ENCODE assay signal across 9 cellular contexts in the genomic region with DNA sequence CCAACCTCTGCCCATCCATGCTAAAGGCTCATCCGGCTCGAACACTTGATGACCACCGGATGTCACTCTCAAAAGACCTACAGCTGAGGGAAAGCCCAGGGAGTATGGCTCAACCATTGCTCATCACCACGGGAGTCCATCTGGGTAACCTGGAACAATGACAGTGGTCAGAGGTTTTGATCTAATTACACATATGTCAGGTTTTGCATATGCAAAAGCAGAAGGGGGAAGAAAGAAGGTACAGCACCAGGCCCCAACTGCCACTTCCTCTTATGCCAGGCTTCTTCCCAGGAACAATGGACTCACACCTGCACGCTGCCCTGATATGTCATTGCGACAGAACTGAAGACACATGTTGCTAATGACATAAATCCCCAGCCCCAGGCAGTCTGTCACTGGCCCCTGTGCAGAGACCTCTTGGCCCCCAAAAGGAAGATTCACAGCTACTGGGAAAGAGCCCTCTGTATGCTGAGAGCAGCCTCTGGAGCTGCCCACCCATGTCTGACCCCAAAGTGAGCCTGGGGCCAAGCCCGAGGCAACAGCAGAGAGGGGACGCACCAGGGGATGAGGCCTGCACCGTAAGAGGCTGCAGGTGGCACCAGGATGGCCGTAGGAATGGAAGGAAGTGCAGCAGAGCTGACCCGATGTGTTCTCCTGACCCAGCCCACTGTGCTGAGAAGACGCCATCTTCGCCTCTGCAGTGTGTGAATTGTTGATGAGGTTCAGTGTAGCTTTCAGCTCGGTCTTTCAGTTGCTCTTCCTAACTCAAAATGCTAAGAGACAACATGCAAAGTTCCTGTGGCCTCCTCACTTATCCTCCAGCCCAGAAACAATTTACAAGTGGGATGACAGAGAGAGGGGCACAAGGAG. TPM values are rescaled to one million over a fixed set of nuclear protein-coding genes. Genes with fewer than 3 reads are reported as not detected.
DNase-seq lines count a peak whose midpoint lies in the region; ATAC-seq, FAIRE-seq and TF ChIP-seq lines count a peak whose summit lies in the region.
"Had no signal": no experiment of that assay in that cellular context is flagged by ENCODE, and none has a peak within 500 bp of the region (broad histone marks: within the 10 kb centered on the region; RNA-seq: fewer than 3 reads in every experiment).

No MANE protein-coding gene starts in this region.

- no peak overlapping the region for H3K4me3 Mint-ChIP-seq in activated CD4-positive, alpha-beta T cell treated with anti-CD3 and anti-CD28 coated beads, Interleukin-2, amount 10 ng/mL, durations not matched to agents 24 days and 14 days
- peak overlapping the region; percentile 64 for H3K4me3 Mint-ChIP-seq in activated B cell treated with CpG ODN at 0.5 μM for 24 hours

- peaks cover 38% of the 10 kb centered on the region for H3K4me1 Mint-ChIP-seq in activated CD4-positive, alpha-beta T cell treated with anti-CD3 and anti-CD28 coated beads, Interleukin-2, amount 10 ng/mL, durations not matched to agents 24 days and 14 days
- peaks cover 99% of the 10 kb centered on the region for H3K4me1 Mint-ChIP-seq in activated B cell treated with CpG ODN at 0.5 μM for 24 hours

- ATAC-seq in HG03460 (IDR thresholded peaks at IDR 0.05; ENCODE audit: unreplicated experiment), result peak; percentile 33
- ATAC-seq in activated B cell treated with CpG ODN at 0.5 μM for 24 hours (ENCODE audit: low read depth), result peak; percentile 42

- POLR2A ChIA-PET in activated B cell treated with CpG ODN at 0.5 μM for 24 hours (lab: Charles Lee), result interaction anchor here (0.5 to 7.3 kb wide), 19 partner anchors 9 to 1645 kb away, joined by 3 to 126 read pairs (median 4); a partner anchor contains a TSS

- DNase-seq in activated CD4-positive, alpha-beta T cell treated with anti-CD3 and anti-CD28 coated beads, Interleukin-2, amount 10 ng/mL, durations not matched to agents 24 days and 14 days, result no peak
- DNase-seq in activated CD4-positive, alpha-beta T cell treated with anti-CD3 and anti-CD28 coated beads, Interleukin-2, amount 50 U/mL, for 4 hours, result no peak
- DNase-seq in activated B cell treated with CpG ODN at 0.5 μM for 24 hours (peak; percentile 48), renal cortical epithelial cell (ENCODE audit: low read depth) (peak; percentile 86), D721Med (ENCODE audit: insufficient read length, low spot score) (no peak), NCI-H2196 treated with DMSO at 0.1 percent for 48 hours (lab: John Stamatoyannopoulos, UW; ENCODE audit: unreplicated experiment) (no peak), NCI-H510A treated with DMSO at 0.1 percent for 48 hours (lab: John Stamatoyannopoulos, UW) (no peak)

- peaks cover 20% of the 10 kb centered on the region for H3K36me3 Mint-ChIP-seq in activated CD4-positive, alpha-beta T cell treated with anti-CD3 and anti-CD28 coated beads, Interleukin-2, amount 10 ng/mL, durations not matched to agents 24 days and 14 days (ENCODE audit: low read depth)
- H3K36me3 Mint-ChIP-seq in activated B cell treated with CpG ODN at 0.5 μM for 24 hours (ENCODE audit: low read depth), result peaks cover 34% of the 10 kb centered on the region

- peak overlapping the region; percentile 9 for H3K27ac Mint-ChIP-seq in activated CD4-positive, alpha-beta T cell treated with anti-CD3 and anti-CD28 coated beads, Interleukin-2, amount 10 ng/mL, durations not matched to agents 24 days and 14 days
- peak overlapping the region; percentile 95 for H3K27ac Mint-ChIP-seq in activated B cell treated with CpG ODN at 0.5 μM for 24 hours

- H3K9me3 Mint-ChIP-seq in activated CD4-positive, alpha-beta T cell treated with anti-CD3 and anti-CD28 coated beads, Interleukin-2, amount 10 ng/mL, durations not matched to agents 24 days and 14 days, result peaks cover 3% of the 10 kb centered on the region
- H3K9me3 Mint-ChIP-seq in activated B cell treated with CpG ODN at 0.5 μM for 24 hours, result peaks cover 6% of the 10 kb centered on the region

- H3K27me3 Mint-ChIP-seq in activated CD4-positive, alpha-beta T cell treated with anti-CD3 and anti-CD28 coated beads, Interleukin-2, amount 10 ng/mL, durations not matched to agents 24 days and 14 days, result no peaks in the 10 kb centered on the region
- H3K27me3 Mint-ChIP-seq in activated B cell treated with CpG ODN at 0.5 μM for 24 hours, result no peaks in the 10 kb centered on the region

- FAIRE-seq in D721Med (lab: Jason Lieb, UNC), result no peak

- TF ChIP-seq CTCF in activated B cell treated with CpG ODN at 0.5 μM for 24 hours (IDR thresholded peaks at IDR 0.05), result no peak
- no peak for TF ChIP-seq CTCF in D721Med (IDR thresholded peaks at IDR 0.05; ENCODE audit: insufficient read depth, missing control alignments)

- intact Hi-C loops in activated CD4-positive, alpha-beta T cell treated with anti-CD3 and anti-CD28 coated beads, Interleukin-2, amount 10 ng/mL, durations not matched to agents 24 days and 14 days (cut with micrococcal nuclease), result no loop called here
- intact Hi-C loops in activated B cell treated with CpG ODN at 0.5 μM for 24 hours (cut with micrococcal nuclease), result loop anchor here (1.0 to 5.0 kb wide), 7 partner anchors 27 to 367 kb away; a partner anchor contains a TSS

- CTCF ChIA-PET in activated B cell treated with CpG ODN at 0.5 μM for 24 hours (lab: Charles Lee), result no interaction called here

RNA-seq across cellular contexts. Expression of a gene that starts 26.3 kb away (rescaled TPM):
- total RNA-seq in activated CD4-positive, alpha-beta T cell treated with anti-CD3 and anti-CD28 coated beads, Interleukin-2, amount 10 ng/mL, durations not matched to agents 24 days and 14 days, result 36.5 and 36.6 TPM in 2 replicates
- total RNA-seq in activated B cell treated with CpG ODN at 0.5 μM for 24 hours, result 81.0 and 86.3 TPM in 2 replicates
- 4.0 and 13.3 TPM in 2 replicates for total RNA-seq in renal cortical epithelial cell

RNA-seq across cellular contexts. Expression of a gene that starts 50.5 kb away (rescaled TPM):
- not detected in 2 replicates for total RNA-seq in activated CD4-positive, alpha-beta T cell treated with anti-CD3 and anti-CD28 coated beads, Interleukin-2, amount 10 ng/mL, durations not matched to agents 24 days and 14 days
- total RNA-seq in activated B cell treated with CpG ODN at 0.5 μM for 24 hours (not detected in 2 replicates), renal cortical epithelial cell (not detected in 2 replicates)
- total RNA-seq: Caco-2 had no signal

RNA-seq across cellular contexts. Expression of a gene that starts 50.7 kb away (rescaled TPM):
- 4.9 and 5.4 TPM in 2 replicates for total RNA-seq in activated CD4-positive, alpha-beta T cell treated with anti-CD3 and anti-CD28 coated beads, Interleukin-2, amount 10 ng/mL, durations not matched to agents 24 days and 14 days
- total RNA-seq in activated B cell treated with CpG ODN at 0.5 μM for 24 hours (5.9 and 7.1 TPM in 2 replicates), renal cortical epithelial cell (2.8 and 11.3 TPM in 2 replicates)

Comparison
In these comparisons a context has a peak if more than half of its experiments do, and no peak if none do; other contexts are left out.
1. DNase-seq: peak in activated B cell treated with CpG ODN at 0.5 μM for 24 hours (single experiment) and renal cortical epithelial cell (single experiment); none in activated CD4-positive, alpha-beta T cell treated with anti-CD3 and anti-CD28 coated beads, Interleukin-2, amount 10 ng/mL, durations not matched to agents 24 days and 14 days (single experiment), activated CD4-positive, alpha-beta T cell treated with anti-CD3 and anti-CD28 coated beads, Interleukin-2, amount 50 U/mL, for 4 hours (0 of 2), D721Med (single experiment), NCI-H2196 treated with DMSO at 0.1 percent for 48 hours (single experiment) and NCI-H510A treated with DMSO at 0.1 percent for 48 hours (single experiment).